Comparison of ENCODE assay signal across 1 cellular context in genomic region chr1:12454406-12455391, GRCh38.
TF ChIP-seq lines count a peak whose summit lies in the region.

No MANE protein-coding gene starts in this region.

TF ChIP-seq in K562, 482 proteins besides CTCF, POLR2A, EP300 and RAD21 (continued from another document and continues in another):
- TF ChIP-seq EP400 (IDR thresholded peaks at IDR 0.05), result no peak
- TF ChIP-seq E2F5 (CRISPR knock-in tag; IDR thresholded peaks at IDR 0.05), result no peak
- TF ChIP-seq NCOA2 (IDR thresholded peaks at IDR 0.05; ENCODE audit: partially characterized antibody in 2 of 2), result no peak
- no peak for TF ChIP-seq ZNF232 (CRISPR knock-in tag; IDR thresholded peaks at IDR 0.05)
- TF ChIP-seq, protein P1, sequence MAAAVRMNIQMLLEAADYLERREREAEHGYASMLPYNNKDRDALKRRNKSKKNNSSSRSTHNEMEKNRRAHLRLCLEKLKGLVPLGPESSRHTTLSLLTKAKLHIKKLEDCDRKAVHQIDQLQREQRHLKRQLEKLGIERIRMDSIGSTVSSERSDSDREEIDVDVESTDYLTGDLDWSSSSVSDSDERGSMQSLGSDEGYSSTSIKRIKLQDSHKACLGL (CRISPR knock-in tag; IDR thresholded peaks at IDR 0.05; ENCODE audit: borderline replicate concordance, poor library complexity, severe bottlenecking), result no peak
- TF ChIP-seq ZNF586 (CRISPR knock-in tag; conservative IDR thresholded peaks at IDR 0.05), result no peak
- TF ChIP-seq TEAD2 (tag; IDR thresholded peaks at IDR 0.05), result no peak
- no peak for TF ChIP-seq GATAD2A (IDR thresholded peaks at IDR 0.05)
- no peak for TF ChIP-seq DACH1 (IDR thresholded peaks at IDR 0.05; ENCODE audit: partially characterized antibody)
- no peak for TF ChIP-seq FIP1L1 (IDR thresholded peaks at IDR 0.05; ENCODE audit: low read depth, low read length, poor library complexity, severe bottlenecking)
- TF ChIP-seq, protein P2, sequence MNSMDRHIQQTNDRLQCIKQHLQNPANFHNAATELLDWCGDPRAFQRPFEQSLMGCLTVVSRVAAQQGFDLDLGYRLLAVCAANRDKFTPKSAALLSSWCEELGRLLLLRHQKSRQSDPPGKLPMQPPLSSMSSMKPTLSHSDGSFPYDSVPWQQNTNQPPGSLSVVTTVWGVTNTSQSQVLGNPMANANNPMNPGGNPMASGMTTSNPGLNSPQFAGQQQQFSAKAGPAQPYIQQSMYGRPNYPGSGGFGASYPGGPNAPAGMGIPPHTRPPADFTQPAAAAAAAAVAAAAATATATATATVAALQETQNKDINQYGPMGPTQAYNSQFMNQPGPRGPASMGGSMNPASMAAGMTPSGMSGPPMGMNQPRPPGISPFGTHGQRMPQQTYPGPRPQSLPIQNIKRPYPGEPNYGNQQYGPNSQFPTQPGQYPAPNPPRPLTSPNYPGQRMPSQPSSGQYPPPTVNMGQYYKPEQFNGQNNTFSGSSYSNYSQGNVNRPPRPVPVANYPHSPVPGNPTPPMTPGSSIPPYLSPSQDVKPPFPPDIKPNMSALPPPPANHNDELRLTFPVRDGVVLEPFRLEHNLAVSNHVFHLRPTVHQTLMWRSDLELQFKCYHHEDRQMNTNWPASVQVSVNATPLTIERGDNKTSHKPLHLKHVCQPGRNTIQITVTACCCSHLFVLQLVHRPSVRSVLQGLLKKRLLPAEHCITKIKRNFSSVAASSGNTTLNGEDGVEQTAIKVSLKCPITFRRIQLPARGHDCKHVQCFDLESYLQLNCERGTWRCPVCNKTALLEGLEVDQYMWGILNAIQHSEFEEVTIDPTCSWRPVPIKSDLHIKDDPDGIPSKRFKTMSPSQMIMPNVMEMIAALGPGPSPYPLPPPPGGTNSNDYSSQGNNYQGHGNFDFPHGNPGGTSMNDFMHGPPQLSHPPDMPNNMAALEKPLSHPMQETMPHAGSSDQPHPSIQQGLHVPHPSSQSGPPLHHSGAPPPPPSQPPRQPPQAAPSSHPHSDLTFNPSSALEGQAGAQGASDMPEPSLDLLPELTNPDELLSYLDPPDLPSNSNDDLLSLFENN (IDR thresholded peaks at IDR 0.05; ENCODE audit: low read depth in 2 of 2, low read length in 2 of 2), result no peak
- no peak for TF ChIP-seq SETDB1 (IDR thresholded peaks at IDR 0.05; ENCODE audit: low read length)
- TF ChIP-seq ZNF583 (CRISPR knock-in tag; IDR thresholded peaks at IDR 0.05), result peak; percentile 56; the same call in 1 of the 2 replicates
- TF ChIP-seq BRF1 (IDR thresholded peaks at IDR 0.05; ENCODE audit: borderline replicate concordance, extremely low read depth, insufficient read length), result no peak
- TF ChIP-seq TARDBP (IDR thresholded peaks at IDR 0.05), result no peak
- 0 out of 2 replicates have a peak, but pooled peaks have one; percentile 22 for TF ChIP-seq ZNF41 (CRISPR knock-in tag; conservative IDR thresholded peaks at IDR 0.05)
- no peak for TF ChIP-seq ZNF212 (CRISPR knock-in tag; IDR thresholded peaks at IDR 0.05)
- TF ChIP-seq, protein P3, sequence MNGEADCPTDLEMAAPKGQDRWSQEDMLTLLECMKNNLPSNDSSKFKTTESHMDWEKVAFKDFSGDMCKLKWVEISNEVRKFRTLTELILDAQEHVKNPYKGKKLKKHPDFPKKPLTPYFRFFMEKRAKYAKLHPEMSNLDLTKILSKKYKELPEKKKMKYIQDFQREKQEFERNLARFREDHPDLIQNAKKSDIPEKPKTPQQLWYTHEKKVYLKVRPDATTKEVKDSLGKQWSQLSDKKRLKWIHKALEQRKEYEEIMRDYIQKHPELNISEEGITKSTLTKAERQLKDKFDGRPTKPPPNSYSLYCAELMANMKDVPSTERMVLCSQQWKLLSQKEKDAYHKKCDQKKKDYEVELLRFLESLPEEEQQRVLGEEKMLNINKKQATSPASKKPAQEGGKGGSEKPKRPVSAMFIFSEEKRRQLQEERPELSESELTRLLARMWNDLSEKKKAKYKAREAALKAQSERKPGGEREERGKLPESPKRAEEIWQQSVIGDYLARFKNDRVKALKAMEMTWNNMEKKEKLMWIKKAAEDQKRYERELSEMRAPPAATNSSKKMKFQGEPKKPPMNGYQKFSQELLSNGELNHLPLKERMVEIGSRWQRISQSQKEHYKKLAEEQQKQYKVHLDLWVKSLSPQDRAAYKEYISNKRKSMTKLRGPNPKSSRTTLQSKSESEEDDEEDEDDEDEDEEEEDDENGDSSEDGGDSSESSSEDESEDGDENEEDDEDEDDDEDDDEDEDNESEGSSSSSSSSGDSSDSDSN (IDR thresholded peaks at IDR 0.05; ENCODE audit: borderline replicate concordance in 1 of 2, low read depth in 2 of 2, low read length in 2 of 2), result no peak
- TF ChIP-seq ETV5 (CRISPR knock-in tag; IDR thresholded peaks at IDR 0.05; ENCODE audit: low read depth), result no peak
- no peak for TF ChIP-seq ZNF263 (CRISPR knock-in tag; IDR thresholded peaks at IDR 0.05; ENCODE audit: borderline replicate concordance)
- TF ChIP-seq TCF7 (IDR thresholded peaks at IDR 0.05; ENCODE audit: borderline replicate concordance), result no peak
- 0 out of 2 replicates have a peak, but pooled peaks have one; percentile 50 for TF ChIP-seq PHTF2 (CRISPR knock-in tag; IDR thresholded peaks at IDR 0.05)
- no peak for TF ChIP-seq CCAR2 (IDR thresholded peaks at IDR 0.05; ENCODE audit: low read depth, low read length)
- no peak for TF ChIP-seq HNRNPLL (IDR thresholded peaks at IDR 0.05; ENCODE audit: low read depth, low read length, poor library complexity, severe bottlenecking)
- no peak for TF ChIP-seq KDM2B (CRISPR knock-in tag; IDR thresholded peaks at IDR 0.05)
- TF ChIP-seq ARID3B (CRISPR knock-in tag; IDR thresholded peaks at IDR 0.05; ENCODE audit: borderline replicate concordance), result no peak
- TF ChIP-seq ZNF436 (CRISPR knock-in tag; IDR thresholded peaks at IDR 0.05), result no peak
- no peak for TF ChIP-seq EWSR1 (IDR thresholded peaks at IDR 0.05; ENCODE audit: borderline replicate concordance, low read depth, partially characterized antibody)
- no peak for TF ChIP-seq THAP12 (CRISPR knock-in tag; IDR thresholded peaks at IDR 0.05)
- no peak for TF ChIP-seq CGGBP1 (CRISPR knock-in tag; IDR thresholded peaks at IDR 0.05)
- TF ChIP-seq ZNF174 (CRISPR knock-in tag; IDR thresholded peaks at IDR 0.05), result no peak
- TF ChIP-seq ZNF449 (CRISPR knock-in tag; IDR thresholded peaks at IDR 0.05), result 0 out of 2 replicates have a peak, but pooled peaks have one; percentile 20
- TF ChIP-seq CBFA2T3 (IDR thresholded peaks at IDR 0.05), result peak; percentile 20; the same call in 1 of the 2 replicates
- TF ChIP-seq ZNF592 (IDR thresholded peaks at IDR 0.05), result no peak; the same call in 1 of the 2 replicates
- no peak for TF ChIP-seq ZNF609 (CRISPR knock-in tag; IDR thresholded peaks at IDR 0.05; ENCODE audit: borderline replicate concordance)
- no peak for TF ChIP-seq JUN (IDR thresholded peaks at IDR 0.05; ENCODE audit: borderline replicate concordance, low read depth, low read length)
- TF ChIP-seq JUN (CRISPR knock-in tag; IDR thresholded peaks at IDR 0.05; ENCODE audit: borderline replicate concordance), result no peak
